In genomic region chr15:63999177-63999576, GRCh38 we compare ENCODE assay signal across 17 cellular contexts. TPM values are rescaled to one million over a fixed set of nuclear protein-coding genes. Genes with fewer than 3 reads are reported as not detected.
DNase-seq lines count a peak whose midpoint lies in the region; ATAC-seq and TF ChIP-seq lines count a peak whose summit lies in the region.
"Had no signal": no experiment of that assay in that cellular context is flagged by ENCODE, and none has a peak within 500 bp of the region (broad histone marks: within the 10 kb centered on the region; RNA-seq: fewer than 3 reads in every experiment).

No MANE protein-coding gene starts in this region.

- WGBS in adrenal gland, 4 donors: 3 to 12% (median 8%) methylated on average over 3 of the region's 3 CpGs; no CpG with 5 or more reads in 1 of the 4 donors

- TF ChIP-seq POLR2A in adrenal gland (IDR thresholded peaks at IDR 0.05): no peak

- H3K9me3 ChIP-seq in A673 (ENCODE audit: low read depth, low read length, poor library complexity, severe bottlenecking) (no peaks in the 10 kb centered on the region), adrenal gland (replicated peaks in 1 of 3) (no peaks in the 10 kb centered on the region)
- H3K9me3 ChIP-seq: ascending aorta, upper lobe of left lung had no signal

- H3K27ac ChIP-seq in A673 (ENCODE audit: low read depth, low read length, poor library complexity, severe bottlenecking) (peak overlapping the region; percentile 29), adrenal gland (peak overlapping the region in 1 of 5 donors; percentile 52)
- H3K27ac ChIP-seq: ascending aorta, neural progenitor cell had no signal

- peaks cover 33% of the 10 kb centered on the region for H3K4me1 Mint-ChIP-seq in memory B cell

- H3K4me3 ChIP-seq in A673 (ENCODE audit: low read depth, low read length, poor library complexity, severe bottlenecking): no peak overlapping the region
- no peak overlapping the region for H3K4me3 ChIP-seq in adrenal gland
- H3K4me3 ChIP-seq: ascending aorta, neural progenitor cell, upper lobe of left lung had no signal

- H3K4me1 ChIP-seq in A673 (ENCODE audit: insufficient read depth, low read length, poor library complexity, severe bottlenecking) (peaks cover 19% of the 10 kb centered on the region), adrenal gland (replicated peaks in 1 of 2) (peaks cover 10 to 11% of the 10 kb centered on the region in 2 donors)
- H3K4me1 ChIP-seq: ascending aorta, neural progenitor cell had no signal

- POLR2A ChIA-PET in A673 (lab: Charles Lee; ENCODE audit: low non-redundant PET): no interaction called here

- no peak for ATAC-seq in memory B cell (ENCODE audit: low read depth)
- ATAC-seq in HG02798 (IDR thresholded peaks at IDR 0.05; ENCODE audit: poor library complexity, unreplicated experiment): no peak

- H3K36me3 ChIP-seq in A673 (ENCODE audit: insufficient read depth, low read length, poor library complexity, severe bottlenecking): no peaks in the 10 kb centered on the region
- no peaks in the 10 kb centered on the region for H3K36me3 ChIP-seq in adrenal gland (replicated peaks in 1 of 2)
- H3K36me3 ChIP-seq: ascending aorta, neural progenitor cell, upper lobe of left lung had no signal

- TF ChIP-seq CTCF in A673 (conservative IDR thresholded peaks at IDR 0.05; ENCODE audit: low read depth, low read length) (no peak), adrenal gland (IDR thresholded peaks at IDR 0.05) (no peak)

- H3K36me3 Mint-ChIP-seq in memory B cell: peaks cover 5% of the 10 kb centered on the region
- H3K36me3 Mint-ChIP-seq: neural progenitor cell had no signal

- CTCF ChIA-PET in A673 (lab: Charles Lee): no interaction called here

- no peaks in the 10 kb centered on the region for H3K9me3 Mint-ChIP-seq in memory B cell
- H3K9me3 Mint-ChIP-seq: activated T-helper 1 cell treated with anti-CD3 and anti-CD28 coated beads, Interleukin-12 subunit alpha, Interleukin-12 subunit beta, Interleukin-2, Interleukin-4 antibody, amounts not matched to agents 30 ng/mL and 10 ng/mL and 1 ng/mL, durations not matched to agents 14 hours and 24 hours and 36 hours; neural progenitor cell had no signal

- peak; percentile 38 for DNase-seq in A673 (ENCODE audit: low spot score)
- peak; percentile 44 for DNase-seq in KBM-7
- DNase-seq in adrenal gland: peak in 6 of 7 donors; percentile 47 to 69 (median 58)
- no peak for DNase-seq in memory B cell (ENCODE audit: low spot score in 2 of 2)
- no peak for DNase-seq in mucosa of gallbladder (ENCODE audit: low spot score)
- DNase-seq in activated effector memory CD4-positive, alpha-beta T cell treated with Interleukin-2 at 50 U/mL for 16 hours: no peak
- DNase-seq in COLO668 (lab: John Stamatoyannopoulos, UW; ENCODE audit: unreplicated experiment): no peak
- DNase-seq: ACHN; activated CD4-positive, alpha-beta T cell treated with anti-CD3 and anti-CD28 coated beads for 48 hours; DMS53; NCI-H2081; stimulated activated CD8-positive, alpha-beta memory T cell treated with anti-CD3 and anti-CD28 coated beads, Interleukin-4, amount 100 ng/mL, for 48 hours; upper lobe of left lung had no signal

- in situ Hi-C loops in KBM-7 (cut with MboI; ENCODE audit: low pct_unique_long_range_greater_than_20kb, low sequenced_read_pairs): no loop called here

- no peaks in the 10 kb centered on the region for H3K27me3 ChIP-seq in A673 (replicated peaks; ENCODE audit: insufficient read depth, low read depth, low read length, poor library complexity)
- no peaks in the 10 kb centered on the region for H3K27me3 ChIP-seq in adrenal gland
- H3K27me3 ChIP-seq: ascending aorta, neural progenitor cell, upper lobe of left lung had no signal

- peak overlapping the region; percentile 3 for H3K4me3 Mint-ChIP-seq in memory B cell
- H3K4me3 Mint-ChIP-seq: activated T-helper 1 cell treated with anti-CD3 and anti-CD28 coated beads, Interleukin-12 subunit alpha, Interleukin-12 subunit beta, Interleukin-2, Interleukin-4 antibody, amounts not matched to agents 30 ng/mL and 10 ng/mL and 1 ng/mL, durations not matched to agents 14 hours and 24 hours and 36 hours; neural progenitor cell had no signal

- H3K27me3 Mint-ChIP-seq in memory B cell: no peaks in the 10 kb centered on the region

- no TSS peak for BruUV-seq in A673 (replicated peaks; lab: Mats Ljungman, UMichigan)

- intact Hi-C loops in A673 (cut with micrococcal nuclease; ENCODE audit: unreplicated experiment): no loop called here
- intact Hi-C loops in adrenal gland (cut with DNase I): no loop called here

- peak overlapping the region; percentile 29 for H3K27ac Mint-ChIP-seq in memory B cell
- H3K27ac Mint-ChIP-seq: neural progenitor cell had no signal

RNA-seq across cellular contexts. Expression of gene DAPK2, which starts 47.1 kb away (rescaled TPM):
- 15.7 and 19.2 TPM in 2 replicates for total RNA-seq in A673 (2021)
- 1 to 10 TPM; 2.9 to 8.4 (median 6.5) TPM for total RNA-seq in adrenal gland
- 1 to 10 TPM in 2 of 3 donors, under 1 TPM in 1; 0.97 to 8.7 (median 6.4) TPM for polyA plus RNA-seq in adrenal gland
- 5.6 TPM for total RNA-seq in mucosa of gallbladder

Comparison
In these comparisons a context has a peak if more than half of its experiments do, and no peak if none do; other contexts are left out.
1. DNase-seq: peak in A673 (single experiment), KBM-7 (single experiment) and adrenal gland (6 of 7); none in memory B cell (0 of 2), mucosa of gallbladder (single experiment), activated effector memory CD4-positive, alpha-beta T cell treated with Interleukin-2 at 50 U/mL for 16 hours (single experiment) and COLO668 (single experiment).